In the genomic region with DNA sequence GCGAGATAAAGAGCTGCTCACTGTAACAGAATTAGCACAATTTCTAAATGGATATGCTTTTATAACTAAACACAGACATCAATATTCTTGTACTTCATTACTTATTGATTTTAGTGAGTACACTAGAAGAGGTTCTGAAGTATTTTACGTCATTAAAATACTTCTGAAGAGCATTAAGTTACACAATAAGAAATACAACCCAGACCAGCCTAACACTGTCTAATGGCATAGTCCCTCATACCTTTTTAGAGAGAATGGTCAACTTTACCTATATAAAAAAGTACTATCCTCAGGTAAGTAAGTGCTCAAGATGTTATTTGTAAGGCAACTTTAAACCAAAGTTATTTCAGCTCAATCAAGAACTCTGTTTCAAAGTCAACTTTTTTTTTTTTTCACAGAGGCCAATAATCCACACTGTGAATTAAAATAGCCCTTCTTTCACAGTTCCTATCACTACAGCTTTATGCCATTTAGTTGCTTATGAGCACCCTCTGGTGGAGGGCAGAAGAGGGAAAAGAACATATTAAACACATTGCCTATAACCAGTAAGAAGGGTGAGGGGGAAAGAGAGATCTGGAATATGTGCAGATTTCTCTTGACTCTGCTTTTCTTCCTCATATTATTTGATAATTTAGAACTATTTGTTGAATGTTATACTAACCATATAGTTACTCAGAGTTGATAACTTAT, we compare ENCODE assay signal across 8 cellular contexts.
DNase-seq lines count a peak whose midpoint lies in the region; TF ChIP-seq lines count a peak whose summit lies in the region.

No MANE protein-coding gene starts in this region.

- H3K36me3 ChIP-seq in OCI-LY3 (replicated peaks; ENCODE audit: low read depth, low read length) (no peaks in the 10 kb centered on the region), esophagus squamous epithelium (no peaks in the 10 kb centered on the region), spleen (peaks cover 0 to 5% (median 0%) of the 10 kb centered on the region in 6 donors)

- no peak overlapping the region for H3K9ac ChIP-seq in OCI-LY3 (ENCODE audit: low read length)

- H2AFZ ChIP-seq in OCI-LY3 (ENCODE audit: low read depth, low read length), result no peak overlapping the region

- H3K4me2 ChIP-seq in OCI-LY3 (ENCODE audit: low read length), result no peak overlapping the region

- TF ChIP-seq CTCF in OCI-LY3 (IDR thresholded peaks at IDR 0.05; ENCODE audit: low read depth, low read length) (peak; percentile 66), esophagus squamous epithelium (IDR thresholded peaks at IDR 0.05) (peak in 5 of 6 experiments; percentile 28 to 73 (median 51)), spleen (IDR thresholded peaks at IDR 0.05 in 8 of 11, conservative IDR thresholded peaks at IDR 0.05 in 3 of 11) (peak in 3 of 11 experiments; percentile 10 to 22 (median 18))

- H4K20me1 ChIP-seq in OCI-LY3 (ENCODE audit: insufficient read depth, low read length), result no peaks in the 10 kb centered on the region

- intact Hi-C loops in esophagus squamous epithelium (cut with DNase I) (loop anchor here (5.0 kb wide), 1 partner anchor 233 kb away; no protein-coding TSS in a partner anchor), spleen (cut with DNase I; ENCODE audit: low total_unique reads) (no loop called here)

- DNase-seq in NCI-H345 (lab: John Stamatoyannopoulos, UW) (peak; percentile 26), NCI-H345 treated with DMSO at 0.1 percent for 48 hours (lab: John Stamatoyannopoulos, UW; ENCODE audit: unreplicated experiment) (no peak), HT1080 (ENCODE audit: low read depth) (peak; percentile 42), esophagus squamous epithelium (lab: John Stamatoyannopoulos, UW) (no peak), stromal cell of bone marrow (ENCODE audit: low read depth) (peak; percentile 18), spleen (no peak), middle frontal gyrus (ENCODE audit: extremely low spot score, low spot score) (no peak)

- H3K27ac ChIP-seq in OCI-LY3 (ENCODE audit: low read length) (no peak overlapping the region), esophagus squamous epithelium (peak overlapping the region in 1 of 4 donors; percentile 16), spleen (no peak overlapping the region)

- H3K4me1 ChIP-seq in OCI-LY3 (ENCODE audit: low read length) (peaks cover 11% of the 10 kb centered on the region), esophagus squamous epithelium (peaks cover 0 to 46% (median 4%) of the 10 kb centered on the region in 3 donors), spleen (no peaks in the 10 kb centered on the region)

- TF ChIP-seq POLR2A in esophagus squamous epithelium (IDR thresholded peaks at IDR 0.05), result no peak
- no peak for TF ChIP-seq POLR2A in spleen (IDR thresholded peaks at IDR 0.05)

- no peak overlapping the region for H3K4me3 ChIP-seq in OCI-LY3 (ENCODE audit: low read length)
- no peak overlapping the region for H3K4me3 ChIP-seq in esophagus squamous epithelium
- no peak overlapping the region for H3K4me3 ChIP-seq in spleen

- 65 to 83% methylated on average over 2 of the region's 2 CpGs for WGBS in esophagus squamous epithelium, 2 donors
- 95 to 99% (median 97%) methylated on average over 2 of the region's 2 CpGs for WGBS in spleen, 5 donors

- H3K27me3 ChIP-seq in OCI-LY3 (ENCODE audit: low read depth, low read length) (no peaks in the 10 kb centered on the region), esophagus squamous epithelium (no peaks in the 10 kb centered on the region), spleen (replicated peaks in 1 of 7) (no peaks in the 10 kb centered on the region)

- H3K79me2 ChIP-seq in OCI-LY3 (ENCODE audit: low read length), result no peaks in the 10 kb centered on the region

- H3K9me3 ChIP-seq in OCI-LY3 (ENCODE audit: insufficient read depth, low read length) (no peaks in the 10 kb centered on the region), esophagus squamous epithelium (no peaks in the 10 kb centered on the region), spleen (no peaks in the 10 kb centered on the region)

Comparison
In these comparisons a context has a peak if more than half of its experiments do, and no peak if none do; other contexts are left out.
1. DNase-seq: peak in NCI-H345 (single experiment), HT1080 (single experiment) and stromal cell of bone marrow (single experiment); none in NCI-H345 treated with DMSO at 0.1 percent for 48 hours (single experiment), esophagus squamous epithelium (single experiment), spleen (single experiment) and middle frontal gyrus (single experiment).